26 cellular contexts compared by ENCODE assay signal in the genomic region with DNA sequence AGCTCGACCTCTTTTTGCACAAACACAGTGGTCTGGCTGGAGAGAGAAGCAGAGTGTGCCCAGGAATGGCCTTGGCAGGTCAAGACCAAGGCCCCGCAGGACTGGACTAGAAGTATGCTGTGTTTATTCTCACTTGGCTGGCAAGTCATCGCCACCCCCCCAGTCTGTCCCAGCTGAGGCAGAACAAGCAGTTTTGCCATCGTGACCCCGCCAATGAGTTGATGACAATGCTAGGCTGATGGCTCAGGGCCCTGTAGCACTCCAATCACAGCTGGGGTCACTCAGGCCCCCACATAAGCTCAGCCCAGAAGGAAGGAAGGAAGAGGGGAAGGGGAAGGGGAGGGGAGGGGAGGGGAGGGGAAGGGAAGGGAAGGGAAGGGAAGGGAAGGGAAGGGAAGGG.
"Had no signal": no experiment of that assay in that cellular context is flagged by ENCODE, and none has a peak within 500 bp of the region (broad histone marks: within the 10 kb centered on the region; RNA-seq: fewer than 3 reads in every experiment).

No MANE protein-coding gene starts in this region.

- H3K9me3 ChIP-seq: pancreas, prostate gland, right atrium auricular region, right lobe of liver, sigmoid colon, tibial artery, transverse colon, upper lobe of right lung, uterus had no signal

- H3K36me3 ChIP-seq: neural progenitor cell, pancreas, prostate gland, right atrium auricular region, right lobe of liver, sigmoid colon, stomach, tibial artery, transverse colon, upper lobe of right lung, uterus had no signal

- FAIRE-seq: pancreas, small intestine had no signal

- H3K4me1 Mint-ChIP-seq: naive thymus-derived CD4-positive, alpha-beta T cell; natural killer cell; stimulated activated effector memory CD8-positive, alpha-beta T cell treated with anti-CD3 and anti-CD28 coated beads, Interleukin-12 subunit alpha, Interleukin-12 subunit beta, amount 100 ng/mL, for 72 hours; stimulated activated naive B cell treated with anti-CD40 and anti-IgM and Interleukin-4, amounts not matched to agents 10 μg/mL and 1 μg/mL and 100 μg/mL, for 72 hours had no signal

- DNase-seq: naive thymus-derived CD4-positive, alpha-beta T cell; natural killer cell; occipital lobe; pancreas; retina; right lobe of liver; sigmoid colon; small intestine; stimulated activated CD4-positive, alpha-beta T cell treated with anti-CD3 and anti-CD28 coated beads, Interleukin-15, amount 100 ng/mL, for 24 hours; stimulated activated CD4-positive, alpha-beta T cell treated with anti-CD3 and anti-CD28 coated beads, Interleukin-2, amount 100 ng/mL, for 24 hours; stimulated activated CD4-positive, alpha-beta T cell treated with anti-CD3 and anti-CD28 coated beads, Interleukin-2, amount 100 ng/mL, for 48 hours; stimulated activated CD4-positive, alpha-beta T cell treated with anti-CD3 and anti-CD28 coated beads, Interleukin-4, amount 100 ng/mL, for 24 hours; stimulated activated naive B cell treated with anti-CD40 and anti-IgM and Interleukin-4, amounts not matched to agents 10 μg/mL and 1 μg/mL and 100 μg/mL, for 72 hours; stimulated activated naive CD4-positive, alpha-beta T cell treated with Interleukin-2 at 50 U/mL for 16 hours; stomach; tibial artery; transverse colon; upper lobe of right lung; uterus had no signal

- H3K4me3 Mint-ChIP-seq: naive thymus-derived CD4-positive, alpha-beta T cell; natural killer cell; nephron; neural progenitor cell; stimulated activated effector memory CD8-positive, alpha-beta T cell treated with anti-CD3 and anti-CD28 coated beads, Interleukin-12 subunit alpha, Interleukin-12 subunit beta, amount 100 ng/mL, for 72 hours; stimulated activated naive B cell treated with anti-CD40 and anti-IgM and Interleukin-4, amounts not matched to agents 10 μg/mL and 1 μg/mL and 100 μg/mL, for 72 hours; stimulated activated naive CD8-positive, alpha-beta T cell treated with anti-CD3 and anti-CD28 coated beads, Interleukin-15, Interleukin-2, amounts not matched to agents 100 ng/mL and 50 ng/mL, for 24 hours; type B pancreatic cell had no signal

- H3K27me3 ChIP-seq: neural progenitor cell, pancreas, right atrium auricular region, right lobe of liver, sigmoid colon, stomach, tibial artery, transverse colon, upper lobe of right lung, uterus had no signal

- H3K27ac ChIP-seq: neural progenitor cell, pancreas, prostate gland, right atrium auricular region, right lobe of liver, sigmoid colon, stomach, tibial artery, transverse colon, upper lobe of right lung, uterus had no signal

- H3K36me3 Mint-ChIP-seq: naive thymus-derived CD4-positive, alpha-beta T cell; natural killer cell; neural progenitor cell; stimulated activated effector memory CD8-positive, alpha-beta T cell treated with anti-CD3 and anti-CD28 coated beads, Interleukin-12 subunit alpha, Interleukin-12 subunit beta, amount 100 ng/mL, for 72 hours; stimulated activated naive B cell treated with anti-CD40 and anti-IgM and Interleukin-4, amounts not matched to agents 10 μg/mL and 1 μg/mL and 100 μg/mL, for 72 hours; type B pancreatic cell had no signal

- H3K4me3 ChIP-seq: neural progenitor cell, pancreas, prostate gland, right atrium auricular region, right lobe of liver, sigmoid colon, stomach, tibial artery, transverse colon, upper lobe of right lung, uterus had no signal

- H3K4me1 ChIP-seq: neural progenitor cell, pancreas, prostate gland, right lobe of liver, transverse colon, upper lobe of right lung, uterus had no signal

- H3K27ac Mint-ChIP-seq: naive thymus-derived CD4-positive, alpha-beta T cell; natural killer cell; nephron; neural progenitor cell; stimulated activated effector memory CD8-positive, alpha-beta T cell treated with anti-CD3 and anti-CD28 coated beads, Interleukin-12 subunit alpha, Interleukin-12 subunit beta, amount 100 ng/mL, for 72 hours; stimulated activated naive B cell treated with anti-CD40 and anti-IgM and Interleukin-4, amounts not matched to agents 10 μg/mL and 1 μg/mL and 100 μg/mL, for 72 hours; stimulated activated naive CD8-positive, alpha-beta T cell treated with anti-CD3 and anti-CD28 coated beads, Interleukin-15, Interleukin-2, amounts not matched to agents 100 ng/mL and 50 ng/mL, for 24 hours; type B pancreatic cell had no signal

- ATAC-seq: naive thymus-derived CD4-positive, alpha-beta T cell; natural killer cell; pancreas; right lobe of liver; stimulated activated effector memory CD8-positive, alpha-beta T cell treated with anti-CD3 and anti-CD28 coated beads, Interleukin-12 subunit alpha, Interleukin-12 subunit beta, amount 100 ng/mL, for 72 hours; stimulated activated naive B cell treated with anti-CD40 and anti-IgM and Interleukin-4, amounts not matched to agents 10 μg/mL and 1 μg/mL and 100 μg/mL, for 72 hours; upper lobe of right lung had no signal

- H3K9me3 Mint-ChIP-seq: natural killer cell; neural progenitor cell; stimulated activated effector memory CD8-positive, alpha-beta T cell treated with anti-CD3 and anti-CD28 coated beads, Interleukin-12 subunit alpha, Interleukin-12 subunit beta, amount 100 ng/mL, for 72 hours; stimulated activated naive B cell treated with anti-CD40 and anti-IgM and Interleukin-4, amounts not matched to agents 10 μg/mL and 1 μg/mL and 100 μg/mL, for 72 hours; stimulated activated naive CD8-positive, alpha-beta T cell treated with anti-CD3 and anti-CD28 coated beads, Interleukin-15, Interleukin-2, amounts not matched to agents 100 ng/mL and 50 ng/mL, for 24 hours had no signal
